In the genomic region with DNA sequence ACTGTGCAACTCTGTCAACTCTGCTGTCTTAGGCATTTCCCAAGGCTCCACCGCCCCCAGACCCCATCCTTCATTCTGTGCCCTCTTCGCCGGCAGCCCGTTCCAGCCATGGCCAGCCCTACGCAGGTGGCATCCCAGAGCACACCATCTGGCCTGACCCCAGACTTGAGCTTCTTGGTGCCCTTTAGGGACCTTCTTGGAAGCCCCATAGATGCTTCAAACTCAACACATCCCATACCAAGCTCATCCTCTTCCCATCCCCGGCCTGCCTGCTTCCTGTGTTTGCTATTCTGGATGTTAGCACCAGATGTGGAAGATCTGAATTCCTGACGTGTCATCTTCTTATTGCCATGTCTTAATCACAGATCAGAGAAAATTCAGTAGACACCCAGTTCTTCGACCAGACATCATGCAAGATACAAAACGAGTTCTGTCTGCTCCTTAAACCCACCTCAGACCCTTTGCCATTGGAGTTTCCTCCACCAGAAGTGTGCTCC, we compare ENCODE assay signal across 24 cellular contexts. TPM values are rescaled to one million over a fixed set of nuclear protein-coding genes. Genes with fewer than 3 reads are reported as not detected.
"Had no signal": no experiment of that assay in that cellular context is flagged by ENCODE, and none has a peak within 500 bp of the region (broad histone marks: within the 10 kb centered on the region; RNA-seq: fewer than 3 reads in every experiment).

No MANE protein-coding gene starts in this region.

- H3K4me2 ChIP-seq: neural progenitor cell had no signal

- H3K4me3 ChIP-seq: cardiac muscle cell, esophagus muscularis mucosa, heart right ventricle, neural progenitor cell, prostate gland, right atrium auricular region, skin epidermis, thyroid gland had no signal

- DNase-seq: cerebellar nuclear complex; cortex of kidney; foreskin melanocyte; glutamatergic neuron; heart right ventricle; hippocampal formation; kidney glomerular epithelial cell; mesenchymal stem cell; midbrain; naive thymus-derived CD4-positive, alpha-beta T cell; nucleus accumbens; stimulated activated CD4-positive, alpha-beta T cell treated with anti-CD3 and anti-CD28 coated beads, Interleukin-15, amount 100 ng/mL, for 24 hours; stimulated activated CD4-positive, alpha-beta T cell treated with anti-CD3 and anti-CD28 coated beads, Interleukin-2, amount 100 ng/mL, for 48 hours; stimulated activated naive B cell treated with anti-CD40 and anti-IgM and Interleukin-4, amounts not matched to agents 10 μg/mL and 1 μg/mL and 100 μg/mL, for 72 hours; stimulated activated naive CD8-positive, alpha-beta T cell treated with anti-CD3 and anti-CD28 coated beads, Interleukin-15, amount 100 ng/mL, for 72 hours; thyroid gland; trophoblast cell had no signal

- H2AFZ ChIP-seq: neural progenitor cell had no signal

- H3K9me3 ChIP-seq: esophagus muscularis mucosa, heart right ventricle, prostate gland, right atrium auricular region, thyroid gland had no signal

- H3K36me3 ChIP-seq: cardiac muscle cell, neural progenitor cell, prostate gland, right atrium auricular region, thyroid gland had no signal

- H3K27ac ChIP-seq: cardiac muscle cell, esophagus muscularis mucosa, heart right ventricle, neural progenitor cell, prostate gland, right atrium auricular region, thyroid gland had no signal

- H3K9ac ChIP-seq: neural progenitor cell had no signal

- H3K27me3 ChIP-seq: cardiac muscle cell, esophagus muscularis mucosa, neural progenitor cell, right atrium auricular region, thyroid gland had no signal

- H3K4me1 ChIP-seq: neural progenitor cell, prostate gland, thyroid gland had no signal

RNA-seq across cellular contexts. Expression of a gene that starts 51.9 kb away (rescaled TPM):
- total RNA-seq: osteocyte had no signal
- polyA plus RNA-seq: naive thymus-derived CD4-positive, alpha-beta T cell had no signal
